ENCODE assay signal across 8 cellular contexts in genomic region chr2:32981612-32982011, GRCh38. TPM values are rescaled to one million over a fixed set of nuclear protein-coding genes. Genes with fewer than 3 reads are reported as not detected.
"Had no signal": no experiment of that assay in that cellular context is flagged by ENCODE, and none has a peak within 500 bp of the region (broad histone marks: within the 10 kb centered on the region; RNA-seq: fewer than 3 reads in every experiment).

No MANE protein-coding gene starts in this region.

- FAIRE-seq: HTR-8/SVneo had no signal

- H2AFZ ChIP-seq: GM23248 had no signal

- H3K9ac ChIP-seq: GM23248 had no signal

- H3K4me3 ChIP-seq: GM23248, HAP-1 had no signal

- ATAC-seq: HCT116 had no signal

- H3K36me3 ChIP-seq: HAP-1 had no signal

- H3K27ac ChIP-seq: GM23248 had no signal

- H3K9me3 ChIP-seq: HAP-1 had no signal

- H3K4me1 ChIP-seq: HAP-1 had no signal

- DNase-seq: GM23248, GOT3, H7, HFFc6 had no signal

RNA-seq across cellular contexts. Expression of gene LTBP1, which starts 34.9 kb away (rescaled TPM):
- polyA plus RNA-seq: IgD-negative memory B cell had no signal
